7 cellular contexts compared by ENCODE assay signal in the genomic region with DNA sequence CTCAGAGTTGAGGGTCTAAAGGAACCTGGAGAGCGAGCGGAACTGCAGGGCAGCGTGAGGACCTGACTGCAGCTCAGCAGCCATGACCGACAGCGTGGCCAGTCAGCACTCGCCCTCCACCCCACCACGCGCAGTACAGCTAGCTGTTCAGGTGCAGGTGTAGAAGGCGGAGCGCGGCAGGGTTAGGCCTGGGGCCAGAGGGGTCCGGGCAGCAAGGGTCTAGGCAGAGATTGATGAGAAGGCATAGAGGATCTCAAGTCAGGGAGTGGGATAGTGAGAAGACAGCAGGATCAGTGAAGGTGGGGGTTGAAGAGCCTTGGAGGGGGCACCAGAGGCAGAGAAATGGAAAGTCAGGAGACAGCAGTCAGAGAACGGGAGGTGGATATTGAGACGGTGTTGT.
"Had no signal": no experiment of that assay in that cellular context is flagged by ENCODE, and none has a peak within 500 bp of the region (broad histone marks: within the 10 kb centered on the region; RNA-seq: fewer than 3 reads in every experiment).

No MANE protein-coding gene starts in this region.

- H3K36me3 ChIP-seq: HAP-1 had no signal

- H3K27ac ChIP-seq: HL-60 had no signal

- DNase-seq: H7, HFFc6 had no signal

- H3K4me3 ChIP-seq: GM23338, HAP-1 had no signal

- H2AFZ ChIP-seq: GM23338 had no signal

- ATAC-seq: GM23338, HCT116, HepG2 had no signal

- H3K4me2 ChIP-seq: GM23338 had no signal

- H3K9me3 ChIP-seq: HAP-1 had no signal
